ENCODE assay signal across 25 cellular contexts in the genomic region with DNA sequence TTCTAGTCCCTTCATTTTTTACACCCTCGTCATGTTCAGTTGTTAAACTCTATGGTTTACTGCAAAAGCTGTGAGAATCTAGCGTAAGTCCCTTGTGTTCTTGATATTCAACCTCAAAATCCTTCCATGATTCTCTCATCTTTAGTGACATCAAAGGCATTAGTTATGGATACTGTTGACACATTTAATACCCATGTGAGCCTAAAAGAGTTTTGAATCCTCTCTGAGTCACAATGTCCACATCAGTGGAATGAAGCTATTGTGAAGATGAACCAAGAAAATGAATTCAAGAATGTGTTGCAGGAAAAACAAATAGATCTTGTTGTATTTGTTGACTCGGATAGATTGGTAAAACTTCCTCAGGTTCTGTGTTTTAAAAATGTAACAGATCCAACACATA.
"Had no signal": no experiment of that assay in that cellular context is flagged by ENCODE, and none has a peak within 500 bp of the region (broad histone marks: within the 10 kb centered on the region; RNA-seq: fewer than 3 reads in every experiment).

No MANE protein-coding gene starts in this region.

- H3K27me3 ChIP-seq: colonic mucosa, esophagus squamous epithelium, foreskin keratinocyte, heart right ventricle, left lung had no signal

- ATAC-seq: effector memory CD8-positive, alpha-beta T cell; esophagus mucosa; foreskin keratinocyte; heart right ventricle; left cardiac atrium; left lung; left ventricle myocardium superior; lower lobe of right lung; mucosa of descending colon had no signal

- H3K9me3 ChIP-seq: colonic mucosa, esophagus squamous epithelium, heart right ventricle, left lung, lower lobe of right lung, mucosa of descending colon had no signal

- H3K4me1 ChIP-seq: colonic mucosa, esophagus squamous epithelium, foreskin keratinocyte, heart right ventricle, left lung, lower lobe of right lung had no signal

- H3K36me3 ChIP-seq: colonic mucosa, esophagus squamous epithelium, heart right ventricle, left lung, lower lobe of right lung had no signal

- H3K27ac ChIP-seq: colonic mucosa, epithelial cell of prostate, esophagus squamous epithelium, foreskin keratinocyte, heart right ventricle, left lung, lower lobe of right lung had no signal

- FAIRE-seq: endometrium, frontal cortex, islet of Langerhans, keratinocyte had no signal

- H3K4me3 ChIP-seq: colonic mucosa, esophagus squamous epithelium, heart right ventricle, left lung, lower lobe of right lung, mucosa of descending colon had no signal

- DNase-seq: colonic mucosa; cortex of kidney; effector CD8-positive, alpha-beta T cell; effector memory CD8-positive, alpha-beta T cell; endodermal cell; erythroblast; esophagus squamous epithelium; foreskin keratinocyte; glutamatergic neuron; head of caudate nucleus; heart right ventricle; hippocampal formation; left cardiac atrium; left lung; left ventricle myocardium superior; lower lobe of right lung; mesenchymal stem cell; mucosa of descending colon; naive B cell had no signal
